12 cellular contexts compared by ENCODE assay signal in genomic region chr12:123655420-123655819, GRCh38. TPM values are rescaled to one million over a fixed set of nuclear protein-coding genes. Genes with fewer than 3 reads are reported as not detected.
A peak's percentile ranks its signal among the peaks of the same experiment; 100 is the strongest.
DNase-seq lines count a peak whose midpoint lies in the region; ATAC-seq, FAIRE-seq and TF ChIP-seq lines count a peak whose summit lies in the region.
"Had no signal": no experiment of that assay in that cellular context is flagged by ENCODE, and none has a peak within 500 bp of the region (broad histone marks: within the 10 kb centered on the region; RNA-seq: fewer than 3 reads in every experiment).

No MANE protein-coding gene starts in this region.

- no peaks in the 10 kb centered on the region for H3K9me2 ChIP-seq in GM23338 (ENCODE audit: insufficient read depth)

- no peaks in the 10 kb centered on the region for H3K9me3 Mint-ChIP-seq in GM23338
- H3K9me3 Mint-ChIP-seq: activated CD4-positive, alpha-beta memory T cell treated with anti-CD3 and anti-CD28 coated beads for 36 hours had no signal

- H3K4me1 Mint-ChIP-seq in GM23338 = no peaks in the 10 kb centered on the region

- peaks cover 57% of the 10 kb centered on the region for H3K36me3 Mint-ChIP-seq in GM23338 (ENCODE audit: low read depth)

- DNase-seq in transverse colon (peak; percentile 37), GM23338 (ENCODE audit: low spot score) (no peak), ecto neural progenitor cell (ENCODE audit: low spot score) (no peak), RCC 7860 (ENCODE audit: low spot score) (no peak)
- DNase-seq: activated CD4-positive, alpha-beta memory T cell treated with anti-CD3 and anti-CD28 coated beads for 36 hours; DMS153; SJCRH30 had no signal

- H3K27ac Mint-ChIP-seq in GM23338 = no peak overlapping the region
- H3K27ac Mint-ChIP-seq: activated CD4-positive, alpha-beta memory T cell treated with anti-CD3 and anti-CD28 coated beads for 36 hours; progenitor cell of endocrine pancreas had no signal

- no peak overlapping the region for H2AFZ ChIP-seq in GM23338

- H3K27ac ChIP-seq in transverse colon (no peak overlapping the region), GM23338 (ENCODE audit: low read depth) (no peak overlapping the region)
- H3K27ac ChIP-seq: SJCRH30 had no signal

- H3K4me1 ChIP-seq in transverse colon = no peaks in the 10 kb centered on the region
- H3K4me1 ChIP-seq in GM23338 (ENCODE audit: insufficient read depth) = no peaks in the 10 kb centered on the region
- H3K4me1 ChIP-seq: SJCRH30 had no signal

- peaks cover 3% of the 10 kb centered on the region for H3K27me3 Mint-ChIP-seq in GM23338 (ENCODE audit: insufficient read depth, low read depth, poor library complexity)
- H3K27me3 Mint-ChIP-seq: activated CD4-positive, alpha-beta memory T cell treated with anti-CD3 and anti-CD28 coated beads for 36 hours; progenitor cell of endocrine pancreas had no signal

- peaks cover 0 to 29% (median 8%) of the 10 kb centered on the region in 4 donors for H3K36me3 ChIP-seq in transverse colon
- H3K36me3 ChIP-seq in GM23338 (ENCODE audit: insufficient read depth) = peaks cover 12% of the 10 kb centered on the region

- intact Hi-C loops in transverse colon (cut with DNase I; ENCODE audit: low total_unique reads) = no loop called here

- H3K27me3 ChIP-seq in transverse colon (no peaks in the 10 kb centered on the region), GM23338 (ENCODE audit: insufficient read depth) (no peaks in the 10 kb centered on the region)
- H3K27me3 ChIP-seq: SJCRH30 had no signal

- H3K79me2 ChIP-seq in GM23338 (replicated peaks; ENCODE audit: insufficient read depth) = no peaks in the 10 kb centered on the region

- TF ChIP-seq CTCF in transverse colon (IDR thresholded peaks at IDR 0.05) = no peak
- TF ChIP-seq CTCF in GM23338 (conservative IDR thresholded peaks at IDR 0.05; ENCODE audit: low read depth in 2 of 2) = no peak

- H3K9me3 ChIP-seq in transverse colon = no peaks in the 10 kb centered on the region
- H3K9me3 ChIP-seq: SJCRH30 had no signal

- H3F3A ChIP-seq in GM23338 (replicated peaks; ENCODE audit: low read depth) = peaks cover 7% of the 10 kb centered on the region; the same call in 1 of the 2 replicates

- peak; percentile 77 for ATAC-seq in GM19328 (IDR thresholded peaks at IDR 0.05; ENCODE audit: unreplicated experiment)
- peak; percentile 91 for ATAC-seq in HG02798 (IDR thresholded peaks at IDR 0.05; ENCODE audit: poor library complexity, unreplicated experiment)
- peak; percentile 66 for ATAC-seq in HG03575 (IDR thresholded peaks at IDR 0.05; ENCODE audit: extremely low read depth, insufficient number of reproducible peaks, low FRiP score, unreplicated experiment)
- no peak for ATAC-seq in GM23338
- ATAC-seq: HCT116 had no signal

- H3K4me3 Mint-ChIP-seq in GM23338 = no peak overlapping the region
- H3K4me3 Mint-ChIP-seq: activated CD4-positive, alpha-beta memory T cell treated with anti-CD3 and anti-CD28 coated beads for 36 hours had no signal

- no peak overlapping the region for H3K4me2 ChIP-seq in GM23338

- H3K4me3 ChIP-seq in transverse colon (no peak overlapping the region), GM23338 (no peak overlapping the region)
- H3K4me3 ChIP-seq: SJCRH30 had no signal

- no peak for TF ChIP-seq POLR2A in transverse colon (IDR thresholded peaks at IDR 0.05)

- in situ Hi-C loops in transverse colon (cut with MboI; ENCODE audit: low pct_ligation_motif_present in 1 of 4, low pct_unique_long_range_greater_than_20kb in 1 of 4, low sequenced_read_pairs in 3 of 4) = no loop called here

- no peaks in the 10 kb centered on the region; the same call in 1 of the 2 replicates for H4K20me1 ChIP-seq in GM23338 (replicated peaks; ENCODE audit: insufficient read depth)

- FAIRE-seq in RCC 7860 (lab: Jason Lieb, UNC) = no peak

- 70 to 77% methylated on average over 3 to 5 of the region's 5 CpGs for WGBS in transverse colon (ENCODE audit: low coverage in 1 of 2), 2 donors

- no peak for TF ChIP-seq EP300 in transverse colon (IDR thresholded peaks at IDR 0.05; ENCODE audit: low read depth)

TF ChIP-seq in GM23338, 12 proteins besides CTCF, POLR2A, EP300 and RAD21 (continues in another document):
- TF ChIP-seq NANOG (IDR thresholded peaks at IDR 0.05; ENCODE audit: borderline replicate concordance) (no peak), POLR2AphosphoS5 (IDR thresholded peaks at IDR 0.05; ENCODE audit: low read depth) (no peak), CREB1 (CRISPR knock-in tag; IDR thresholded peaks at IDR 0.05; ENCODE audit: low read depth) (no peak), JUNB (IDR thresholded peaks at IDR 0.05; ENCODE audit: unreplicated experiment) (no peak), ZNF114 (CRISPR knock-in tag; IDR thresholded peaks at IDR 0.05) (no peak), STAT1 (IDR thresholded peaks at IDR 0.05; ENCODE audit: unreplicated experiment) (no peak), ETS1 (IDR thresholded peaks at IDR 0.05) (no peak)

RNA-seq across cellular contexts. Expression of gene TCTN2, which starts 15.5 kb away (rescaled TPM):
- 1 to 10 TPM in 3 of 4 donors, under 1 TPM in 1; 1.00 to 6.3 (median 5.1) TPM for total RNA-seq in transverse colon
- 6.0 and 6.8 TPM in 2 replicates for total RNA-seq in GM23338 (2014; rRNA removed; shearing (Covaris generic))
- polyA plus RNA-seq in GM23338 (2016; fragmentation: Nextera tagmentation; extraction: Ambion mirVana) = 2.7 and 3.0 TPM in 2 replicates

RNA-seq across cellular contexts. Expression of gene GTF2H3, which starts 21.8 kb away (rescaled TPM):
- total RNA-seq in transverse colon = 10 to 100 TPM in 3 of 4 donors, 1 to 10 TPM in 1; 2.6 to 14.3 (median 11.6) TPM
- 19.6 and 27.7 TPM in 2 replicates for total RNA-seq in GM23338 (2014; rRNA removed; shearing (Covaris generic))
- polyA plus RNA-seq in GM23338 (2016; fragmentation: Nextera tagmentation; extraction: Ambion mirVana) = 10.5 and 11.1 TPM in 2 replicates

RNA-seq across cellular contexts. Expression of gene EIF2B1, which starts 21.9 kb away (rescaled TPM):
- 100 to 1,000 TPM in 2 of 4 donors, 10 to 100 TPM in 2; 46.0 to 121 (median 92.3) TPM for total RNA-seq in transverse colon
- total RNA-seq in GM23338 (2014; rRNA removed; shearing (Covaris generic)) = 90.8 and 117 TPM in 2 replicates
- polyA plus RNA-seq in GM23338 (2016; fragmentation: Nextera tagmentation; extraction: Ambion mirVana) = 30.2 and 33.5 TPM in 2 replicates

RNA-seq across cellular contexts. Expression of gene DDX55, which starts 53.5 kb away (rescaled TPM):
- 10 to 100 TPM; 14.2 to 35.2 (median 25.1) TPM for total RNA-seq in transverse colon
- total RNA-seq in GM23338 (2014; rRNA removed; shearing (Covaris generic)) = 39.8 and 59.2 TPM in 2 replicates
- polyA plus RNA-seq in GM23338 (2016; fragmentation: Nextera tagmentation; extraction: Ambion mirVana) = 36.2 and 53.3 TPM in 2 replicates

RNA-seq across cellular contexts. Expression of gene ATP6V0A2, which starts 56.7 kb away (rescaled TPM):
- 10 to 100 TPM; 23.9 to 33.3 (median 29.0) TPM for total RNA-seq in transverse colon
- total RNA-seq in GM23338 (2014; rRNA removed; shearing (Covaris generic)) = 49.7 and 64.4 TPM in 2 replicates
- 19.0 and 19.2 TPM in 2 replicates for polyA plus RNA-seq in GM23338 (2016; fragmentation: Nextera tagmentation; extraction: Ambion mirVana)
